8 cellular contexts compared by ENCODE assay signal in genomic region chr1:45303582-45304310, GRCh38. TPM values are rescaled to one million over a fixed set of nuclear protein-coding genes. Genes with fewer than 3 reads are reported as not detected.
DNase-seq lines count a peak whose midpoint lies in the region; ATAC-seq and TF ChIP-seq lines count a peak whose summit lies in the region.

No MANE protein-coding gene starts in this region.

- H3K4me3 ChIP-seq in right cardiac atrium (ENCODE audit: low read length), result peak overlapping the region; percentile 76
- peak overlapping the region; percentile 59 to 65 for H3K4me3 ChIP-seq in uterus

- peak overlapping the region; percentile 84 for H3K4me3 Mint-ChIP-seq in T-helper 1 cell treated with Interleukin-12 subunit alpha and Interleukin-12 subunit beta and Interleukin-4 antibody, amounts not matched to agents 30 μg/mL and 1 μg/mL, for 36 hours

- no peaks in the 10 kb centered on the region for H3K9me3 Mint-ChIP-seq in T-helper 1 cell treated with Interleukin-12 subunit alpha and Interleukin-12 subunit beta and Interleukin-4 antibody, amounts not matched to agents 30 μg/mL and 1 μg/mL, for 36 hours

- no peaks in the 10 kb centered on the region for H3K36me3 ChIP-seq in uterus

- H3K27ac Mint-ChIP-seq in T-helper 1 cell treated with Interleukin-12 subunit alpha and Interleukin-12 subunit beta and Interleukin-4 antibody, amounts not matched to agents 30 μg/mL and 1 μg/mL, for 36 hours, result peak overlapping the region; percentile 89

- H3K27me3 Mint-ChIP-seq in T-helper 1 cell treated with Interleukin-12 subunit alpha and Interleukin-12 subunit beta and Interleukin-4 antibody, amounts not matched to agents 30 μg/mL and 1 μg/mL, for 36 hours (ENCODE audit: low read depth), result no peaks in the 10 kb centered on the region

- under 1% methylated on average over 62 of the region's 63 CpGs for WGBS in right cardiac atrium

- no peaks in the 10 kb centered on the region for H3K36me3 Mint-ChIP-seq in T-helper 1 cell treated with Interleukin-12 subunit alpha and Interleukin-12 subunit beta and Interleukin-4 antibody, amounts not matched to agents 30 μg/mL and 1 μg/mL, for 36 hours (ENCODE audit: low read depth)

- ATAC-seq in HG02884 (IDR thresholded peaks at IDR 0.05; ENCODE audit: unreplicated experiment) (peak; percentile 53), right cardiac atrium (peak; percentile 98 to 99)

- DNase-seq in NCI-H1694 (lab: John Stamatoyannopoulos, UW), result peak; percentile 95
- peak; percentile 74 to 99 (median 97) for DNase-seq in anterior cingulate cortex (lab: John Stamatoyannopoulos, UW)
- DNase-seq in right cardiac atrium, result peak; percentile 99 to 100 (median 99)
- peak; percentile 89 for DNase-seq in pulmonary artery endothelial cell (ENCODE audit: low read depth, low spot score)
- DNase-seq in uterus, result peak; percentile 99

- H3K4me1 Mint-ChIP-seq in T-helper 1 cell treated with Interleukin-12 subunit alpha and Interleukin-12 subunit beta and Interleukin-4 antibody, amounts not matched to agents 30 μg/mL and 1 μg/mL, for 36 hours (ENCODE audit: low read depth), result peaks cover 21% of the 10 kb centered on the region

- H3K27ac ChIP-seq in right cardiac atrium (ENCODE audit: low read length) (peak overlapping the region; percentile 91), uterus (peak overlapping the region; percentile 76 to 93)

- H3K4me1 ChIP-seq in right cardiac atrium (ENCODE audit: control insufficient read depth, insufficient read depth, low read length), result peaks cover 3% of the 10 kb centered on the region
- peaks cover 0 to 6% of the 10 kb centered on the region in 2 donors for H3K4me1 ChIP-seq in uterus

- peak; percentile 66 to 86 (median 78) for TF ChIP-seq CTCF in uterus (IDR thresholded peaks at IDR 0.05)

- TF ChIP-seq POLR2A in GM15510 (IDR thresholded peaks at IDR 0.05; ENCODE audit: borderline replicate concordance, extremely low read depth, insufficient read length) (peak; percentile 79), uterus (IDR thresholded peaks at IDR 0.05) (peak; percentile 32 to 68)

- H3K9me3 ChIP-seq in right cardiac atrium (ENCODE audit: control insufficient read depth, low read length) (no peaks in the 10 kb centered on the region), uterus (no peaks in the 10 kb centered on the region)

- H3K27me3 ChIP-seq in right cardiac atrium (ENCODE audit: control insufficient read depth, insufficient read depth) (no peaks in the 10 kb centered on the region), uterus (no peaks in the 10 kb centered on the region)

- intact Hi-C loops in right cardiac atrium (cut with DNase I) (loop anchor here in 2 of 4 donors (5.0 to 10.0 kb wide), 2 partner anchors 291 to 469 kb away; partner anchors contain the start of genes HECTD3 (in 1 of the 2) and UROD (in 1 of the 2)), uterus (cut with DNase I; ENCODE audit: low total_unique reads) (loop anchor here (5.0 kb wide), 1 partner anchor 291 kb away; the partner anchor contains the start of genes HECTD3 and UROD)

RNA-seq across cellular contexts. Expression of gene HPDL, which starts 22.9 kb away (rescaled TPM):
- total RNA-seq in right cardiac atrium (under 1 TPM in 3 of 4 donors, not detected in 1; 0.25 to 0.56 (median 0.40) TPM), pulmonary artery endothelial cell (4.7 and 7.2 TPM in 2 replicates), uterus (1 to 10 TPM in 1 of 4 donors, under 1 TPM in 1, not detected in 2; 0.46 to 1.4 TPM)
- 0.38 TPM for polyA plus RNA-seq in right cardiac atrium

RNA-seq across cellular contexts. Expression of gene TOE1, which starts 36.2 kb away (rescaled TPM):
- total RNA-seq in right cardiac atrium (1 to 10 TPM; 5.0 to 6.6 (median 6.2) TPM), pulmonary artery endothelial cell (21.4 and 29.0 TPM in 2 replicates), uterus (10 to 100 TPM; 10.3 to 21.8 (median 14.4) TPM)
- polyA plus RNA-seq in right cardiac atrium, result 4.5 TPM

RNA-seq across cellular contexts. Expression of gene MUTYH, which starts 36.5 kb away (rescaled TPM):
- 10 to 100 TPM in 3 of 4 donors, 1 to 10 TPM in 1; 7.7 to 12.7 (median 11.2) TPM for total RNA-seq in right cardiac atrium
- polyA plus RNA-seq in right cardiac atrium, result 8.7 TPM
- 11.7 and 16.3 TPM in 2 replicates for total RNA-seq in pulmonary artery endothelial cell
- total RNA-seq in uterus, result 10 to 100 TPM; 12.6 to 49.2 (median 26.3) TPM

Comparison
In these comparisons a context has a peak if more than half of its experiments do, and no peak if none do; other contexts are left out.
1. Peak in every context shown above with its lines: DNase-seq, ATAC-seq, H3K4me3 ChIP-seq and H3K27ac ChIP-seq.